In the genomic region with DNA sequence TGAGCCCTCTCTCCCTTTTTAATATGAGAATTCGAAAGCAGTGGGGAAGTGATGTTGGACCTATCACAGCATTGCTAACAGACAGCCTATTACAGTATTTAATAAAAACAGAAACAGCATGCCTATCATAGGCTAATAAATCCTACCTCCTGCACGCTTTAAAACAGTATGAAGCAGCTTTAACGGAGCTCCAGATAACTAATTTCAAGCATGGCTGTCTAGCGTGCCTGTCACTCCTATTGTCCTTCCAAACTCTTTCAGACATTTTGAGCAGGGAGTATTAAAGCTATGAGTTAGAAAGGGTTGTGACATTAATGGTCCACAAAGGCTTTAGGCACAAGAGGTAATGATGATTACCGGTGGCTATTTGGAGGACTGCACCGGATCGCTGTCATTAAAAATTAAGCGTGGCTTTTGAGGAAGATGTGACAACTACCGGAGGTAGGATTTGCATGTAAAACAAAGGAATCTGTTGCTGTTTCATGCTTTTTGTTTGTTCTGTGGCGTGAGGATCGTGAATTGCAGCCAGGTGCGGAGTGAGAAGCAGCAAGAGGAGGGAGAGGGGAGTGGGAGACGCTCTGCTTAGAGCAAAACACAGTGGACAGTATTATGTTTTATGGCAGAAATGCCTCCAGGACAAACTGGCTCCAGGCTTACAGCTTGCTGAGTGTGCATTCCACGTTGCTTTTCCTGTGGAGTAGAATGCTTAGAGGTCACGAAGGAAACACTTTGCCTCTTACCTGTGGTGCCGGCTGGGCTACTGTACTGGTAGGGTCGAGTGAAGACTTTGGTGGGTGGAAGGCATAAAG, we compare ENCODE assay signal across 10 cellular contexts. TPM values are rescaled to one million over a fixed set of nuclear protein-coding genes. Genes with fewer than 3 reads are reported as not detected.
DNase-seq lines count a peak whose midpoint lies in the region; ATAC-seq, FAIRE-seq and TF ChIP-seq lines count a peak whose summit lies in the region.
"Had no signal": no experiment of that assay in that cellular context is flagged by ENCODE, and none has a peak within 500 bp of the region (broad histone marks: within the 10 kb centered on the region; RNA-seq: fewer than 3 reads in every experiment).

A gene (plus strand): TSS at position 166 of the 809 bp plus-strand sequence.

- no peaks in the 10 kb centered on the region for H4K20me1 ChIP-seq in astrocyte (ENCODE audit: insufficient read depth, low read length)

- peaks cover 4% of the 10 kb centered on the region for H3K4me1 Mint-ChIP-seq in stimulated activated naive CD8-positive, alpha-beta T cell treated with anti-CD3 and anti-CD28 coated beads, Interleukin-15, Interleukin-2, amounts not matched to agents 100 ng/mL and 50 ng/mL, for 24 hours (ENCODE audit: low read depth)
- H3K4me1 Mint-ChIP-seq in stimulated activated naive CD8-positive, alpha-beta T cell treated with anti-CD3 and anti-CD28 coated beads, Interleukin-15, amount 100 ng/mL, for 72 hours, result peaks cover 9% of the 10 kb centered on the region
- H3K4me1 Mint-ChIP-seq in astrocyte (ENCODE audit: low read depth, unreplicated experiment) (peaks cover 9% of the 10 kb centered on the region), type B pancreatic cell (ENCODE audit: unreplicated experiment) (peaks cover 31% of the 10 kb centered on the region)

- peaks cover 48% of the 10 kb centered on the region for H3K27me3 Mint-ChIP-seq in stimulated activated naive CD8-positive, alpha-beta T cell treated with anti-CD3 and anti-CD28 coated beads, Interleukin-15, Interleukin-2, amounts not matched to agents 100 ng/mL and 50 ng/mL, for 24 hours
- H3K27me3 Mint-ChIP-seq in stimulated activated naive CD8-positive, alpha-beta T cell treated with anti-CD3 and anti-CD28 coated beads, Interleukin-15, amount 100 ng/mL, for 72 hours, result peaks cover 39% of the 10 kb centered on the region
- H3K27me3 Mint-ChIP-seq in astrocyte (ENCODE audit: low read depth, unreplicated experiment) (peaks cover 18% of the 10 kb centered on the region), type B pancreatic cell (peaks cover 13% of the 10 kb centered on the region)

- no peaks in the 10 kb centered on the region for H3K4me1 ChIP-seq in astrocyte (ENCODE audit: insufficient read depth, low read length)

- FAIRE-seq in astrocyte (lab: Jason Lieb, UNC), result no peak

- H3K27ac ChIP-seq in astrocyte (ENCODE audit: low read depth, low read length), result no peak within 1 kb of the TSS
- H3K27ac ChIP-seq: C4-2B had no signal

- H3K36me3 ChIP-seq in astrocyte (ENCODE audit: insufficient read depth, low read length), result no peaks in the 10 kb centered on the region

- H3K9me3 ChIP-seq in astrocyte (ENCODE audit: insufficient read depth, low read depth, low read length), result no peaks in the 10 kb centered on the region

- H3K4me2 ChIP-seq in astrocyte (ENCODE audit: low read length), result peak within 1 kb of the TSS; percentile 95

- peak within 1 kb of the TSS; percentile 60 for H3K4me3 ChIP-seq in astrocyte (ENCODE audit: insufficient read depth, low read depth, low read length)

- H3K36me3 Mint-ChIP-seq in stimulated activated naive CD8-positive, alpha-beta T cell treated with anti-CD3 and anti-CD28 coated beads, Interleukin-15, Interleukin-2, amounts not matched to agents 100 ng/mL and 50 ng/mL, for 24 hours (ENCODE audit: low read depth), result no peaks in the 10 kb centered on the region
- H3K36me3 Mint-ChIP-seq in astrocyte (ENCODE audit: low read depth, unreplicated experiment) (no peaks in the 10 kb centered on the region), type B pancreatic cell (no peaks in the 10 kb centered on the region)

- H3K27me3 ChIP-seq in astrocyte (ENCODE audit: insufficient read depth, low read length), result no peaks in the 10 kb centered on the region

- DNase-seq in stimulated activated naive CD8-positive, alpha-beta T cell treated with anti-CD3 and anti-CD28 coated beads, Interleukin-15, amount 100 ng/mL, for 72 hours, result no peak
- no peak for DNase-seq in astrocyte (ENCODE audit: low read depth)
- no peak for DNase-seq in left lobe of liver (ENCODE audit: low spot score)
- DNase-seq in type B pancreatic cell (ENCODE audit: extremely low spot score, unreplicated experiment), result no peak
- no peak for DNase-seq in iPS-NIHi7 (ENCODE audit: extremely low spot score)
- no peak for DNase-seq in MV-4-11 (lab: John Stamatoyannopoulos, UW)
- DNase-seq in stimulated activated CD4-positive, alpha-beta T cell treated with anti-CD3 and anti-CD28 coated beads, Interleukin-4, amount 100 ng/mL, for 24 hours, result no peak

- H2AFZ ChIP-seq in astrocyte (ENCODE audit: low read depth, low read length), result peak within 1 kb of the TSS; percentile 89

- peak within 1 kb of the TSS; percentile 60 for H3K9ac ChIP-seq in astrocyte (ENCODE audit: low read length)

- ATAC-seq in stimulated activated naive CD8-positive, alpha-beta T cell treated with anti-CD3 and anti-CD28 coated beads, Interleukin-15, amount 100 ng/mL, for 72 hours, result no peak
- ATAC-seq in left lobe of liver, result peak; percentile 24

- TF ChIP-seq CTCF in astrocyte (IDR thresholded peaks at IDR 0.05; ENCODE audit: insufficient read depth, low read depth, low read length), result no peak
- no peak for TF ChIP-seq CTCF in type B pancreatic cell (conservative IDR thresholded peaks at IDR 0.05)

- no peaks in the 10 kb centered on the region for H3K79me2 ChIP-seq in astrocyte (ENCODE audit: insufficient read depth, low read length)

- no peak within 1 kb of the TSS for H3K27ac Mint-ChIP-seq in stimulated activated naive CD8-positive, alpha-beta T cell treated with anti-CD3 and anti-CD28 coated beads, Interleukin-15, Interleukin-2, amounts not matched to agents 100 ng/mL and 50 ng/mL, for 24 hours
- H3K27ac Mint-ChIP-seq in stimulated activated naive CD8-positive, alpha-beta T cell treated with anti-CD3 and anti-CD28 coated beads, Interleukin-15, amount 100 ng/mL, for 72 hours, result no peak within 1 kb of the TSS
- H3K27ac Mint-ChIP-seq in astrocyte (ENCODE audit: unreplicated experiment) (no peak within 1 kb of the TSS), type B pancreatic cell (peak within 1 kb of the TSS; percentile 6)

- H3K4me3 Mint-ChIP-seq in stimulated activated naive CD8-positive, alpha-beta T cell treated with anti-CD3 and anti-CD28 coated beads, Interleukin-15, Interleukin-2, amounts not matched to agents 100 ng/mL and 50 ng/mL, for 24 hours, result peak within 1 kb of the TSS; percentile 25
- no peak within 1 kb of the TSS for H3K4me3 Mint-ChIP-seq in stimulated activated naive CD8-positive, alpha-beta T cell treated with anti-CD3 and anti-CD28 coated beads, Interleukin-15, amount 100 ng/mL, for 72 hours
- H3K4me3 Mint-ChIP-seq in astrocyte (ENCODE audit: unreplicated experiment) (peak within 1 kb of the TSS; percentile 68), type B pancreatic cell (peak within 1 kb of the TSS; percentile 84)

- peaks cover under 1% of the 10 kb centered on the region for H3K9me3 Mint-ChIP-seq in stimulated activated naive CD8-positive, alpha-beta T cell treated with anti-CD3 and anti-CD28 coated beads, Interleukin-15, Interleukin-2, amounts not matched to agents 100 ng/mL and 50 ng/mL, for 24 hours
- peaks cover 0 to 2% of the 10 kb centered on the region in 2 donors for H3K9me3 Mint-ChIP-seq in stimulated activated naive CD8-positive, alpha-beta T cell treated with anti-CD3 and anti-CD28 coated beads, Interleukin-15, amount 100 ng/mL, for 72 hours
- H3K9me3 Mint-ChIP-seq in astrocyte (ENCODE audit: unreplicated experiment) (no peaks in the 10 kb centered on the region), type B pancreatic cell (no peaks in the 10 kb centered on the region)

RNA-seq across cellular contexts. Expression of the gene that starts here (rescaled TPM):
- not detected in 2 replicates for total RNA-seq in astrocyte
- not detected for total RNA-seq in left lobe of liver
- total RNA-seq in type B pancreatic cell (ENCODE audit: low replicate concordance), result 1.1 and 1.3 TPM in 2 replicates
- total RNA-seq: T-helper 2 cell treated with Interferon-gamma antibody and Interleukin-4, amounts not matched to agents 100 ng/mL and 5 ng/mL, for 36 hours had no signal

Comparison
In these comparisons a context has a peak if more than half of its experiments do, and no peak if none do; other contexts are left out.
1. H3K4me3 Mint-ChIP-seq: peak in stimulated activated naive CD8-positive, alpha-beta T cell treated with anti-CD3 and anti-CD28 coated beads, Interleukin-15, Interleukin-2, amounts not matched to agents 100 ng/mL and 50 ng/mL, for 24 hours (single experiment), astrocyte (single experiment) and type B pancreatic cell (single experiment); none in stimulated activated naive CD8-positive, alpha-beta T cell treated with anti-CD3 and anti-CD28 coated beads, Interleukin-15, amount 100 ng/mL, for 72 hours (0 of 2).
2. Peak in ATAC-seq in left lobe of liver; RNA of the gene not detected or under 1 TPM.